ENCODE assay signal across 14 cellular contexts in genomic region chr2:189261431-189261841, GRCh38.
DNase-seq lines count a peak whose midpoint lies in the region; ATAC-seq and TF ChIP-seq lines count a peak whose summit lies in the region.
"Had no signal": no experiment of that assay in that cellular context is flagged by ENCODE, and none has a peak within 500 bp of the region (broad histone marks: within the 10 kb centered on the region; RNA-seq: fewer than 3 reads in every experiment).

No MANE protein-coding gene starts in this region.

- H3K4me2 ChIP-seq in smooth muscle cell: peak overlapping the region; percentile 37

- no peak for TF ChIP-seq CTCF in smooth muscle cell (IDR thresholded peaks at IDR 0.05; ENCODE audit: borderline replicate concordance, insufficient read depth, poor library complexity, severe bottlenecking)

- no peaks in the 10 kb centered on the region for H3K36me3 ChIP-seq in smooth muscle cell (ENCODE audit: low read depth)
- H3K36me3 ChIP-seq: prostate gland had no signal

- no peaks in the 10 kb centered on the region for H3K27me3 Mint-ChIP-seq in activated T-helper 17 cell treated with anti-CD3 and anti-CD28 coated beads, Interleukin-2, amount 50 U/mL, for 72 hours

- H3K9me3 ChIP-seq in smooth muscle cell (replicated peaks; ENCODE audit: low read depth): no peaks in the 10 kb centered on the region
- H3K9me3 ChIP-seq: prostate gland had no signal

- H3K9me3 Mint-ChIP-seq in activated naive CD4-positive, alpha-beta T cell treated with anti-CD3 and anti-CD28 coated beads, Interleukin-2, amount 50 U/mL, for 72 hours: peaks cover 0 to 14% of the 10 kb centered on the region in 2 donors
- H3K9me3 Mint-ChIP-seq in activated T-helper 17 cell treated with anti-CD3 and anti-CD28 coated beads, Interleukin-2, amount 50 U/mL, for 72 hours: no peaks in the 10 kb centered on the region

- peak overlapping the region; percentile 70 for H2AFZ ChIP-seq in smooth muscle cell (ENCODE audit: low read depth)

- peaks cover 19% of the 10 kb centered on the region for H3K4me1 Mint-ChIP-seq in activated T-helper 17 cell treated with anti-CD3 and anti-CD28 coated beads, Interleukin-2, amount 50 U/mL, for 72 hours

- H3K4me3 Mint-ChIP-seq in activated T-helper 17 cell treated with anti-CD3 and anti-CD28 coated beads, Interleukin-2, amount 50 U/mL, for 72 hours: peak overlapping the region; percentile 9

- peak overlapping the region in 1 of 2 donors; percentile 11 for H3K27ac Mint-ChIP-seq in activated naive CD4-positive, alpha-beta T cell treated with anti-CD3 and anti-CD28 coated beads, Interleukin-2, amount 50 U/mL, for 72 hours
- peak overlapping the region; percentile 8 for H3K27ac Mint-ChIP-seq in activated T-helper 17 cell treated with anti-CD3 and anti-CD28 coated beads, Interleukin-2, amount 50 U/mL, for 72 hours

- no peaks in the 10 kb centered on the region for H3K79me2 ChIP-seq in smooth muscle cell (ENCODE audit: low read depth)

- no peak overlapping the region for H3K4me3 ChIP-seq in smooth muscle cell
- H3K4me3 ChIP-seq: lung, prostate gland had no signal

- H4K20me1 ChIP-seq in smooth muscle cell (ENCODE audit: low read depth): no peaks in the 10 kb centered on the region

- 30% methylated on average over 2 of the region's 2 CpGs for WGBS in smooth muscle cell (ENCODE audit: low lambda C conversion rate)

- no peaks in the 10 kb centered on the region for H3K27me3 ChIP-seq in smooth muscle cell (ENCODE audit: low read depth)

- H3F3A ChIP-seq in smooth muscle cell (ENCODE audit: low read depth): peaks cover 3% of the 10 kb centered on the region

- DNase-seq in activated naive CD4-positive, alpha-beta T cell treated with anti-CD3 and anti-CD28 coated beads, Interleukin-2, amount 50 U/mL, for 72 hours (ENCODE audit: low spot score in 2 of 2): no peak
- DNase-seq in activated naive CD4-positive, alpha-beta T cell (lab: John Stamatoyannopoulos, UW): no peak
- DNase-seq in fibroblast of the conjunctiva (ENCODE audit: low read depth) (peak; percentile 68), smooth muscle cell (lab: John Stamatoyannopoulos, UW; ENCODE audit: unreplicated experiment) (no peak), NCI-H2107 treated with DMSO at 0.1 percent for 48 hours (lab: John Stamatoyannopoulos, UW; ENCODE audit: unreplicated experiment) (no peak)
- DNase-seq: ACHN; activated CD8-positive, alpha-beta memory T cell treated with anti-CD3 and anti-CD28 coated beads, Interleukin-2, amount 50 U/mL, for 4 hours; head of caudate nucleus; NCI-H1694 treated with DMSO at 0.1 percent for 48 hours had no signal

- H3K9ac ChIP-seq in smooth muscle cell (ENCODE audit: low read depth): peak overlapping the region; percentile 8

- ATAC-seq in activated naive CD4-positive, alpha-beta T cell treated with anti-CD3 and anti-CD28 coated beads, Interleukin-2, amount 50 U/mL, for 72 hours: peak; percentile 45 to 57
- peak; percentile 59 for ATAC-seq in activated T-helper 17 cell treated with anti-CD3 and anti-CD28 coated beads, Interleukin-2, amount 50 U/mL, for 72 hours (replicated peaks)
- no peak for ATAC-seq in HG02938 (IDR thresholded peaks at IDR 0.05; ENCODE audit: unreplicated experiment)
- ATAC-seq in GM19455 (IDR thresholded peaks at IDR 0.05; ENCODE audit: unreplicated experiment): no peak

- peak overlapping the region; percentile 78 for H3K27ac ChIP-seq in smooth muscle cell (ENCODE audit: low read depth)
- H3K27ac ChIP-seq: prostate gland had no signal

- peaks cover 0 to 12% of the 10 kb centered on the region in 2 donors for H3K36me3 Mint-ChIP-seq in activated naive CD4-positive, alpha-beta T cell treated with anti-CD3 and anti-CD28 coated beads, Interleukin-2, amount 50 U/mL, for 72 hours
- no peaks in the 10 kb centered on the region for H3K36me3 Mint-ChIP-seq in activated T-helper 17 cell treated with anti-CD3 and anti-CD28 coated beads, Interleukin-2, amount 50 U/mL, for 72 hours (ENCODE audit: low read depth)

- peaks cover 5% of the 10 kb centered on the region for H3K4me1 ChIP-seq in smooth muscle cell (ENCODE audit: low read depth)
- H3K4me1 ChIP-seq: prostate gland had no signal

Comparison
In these comparisons a context has a peak if more than half of its experiments do, and no peak if none do; other contexts are left out.
1. ATAC-seq: peak in activated naive CD4-positive, alpha-beta T cell treated with anti-CD3 and anti-CD28 coated beads, Interleukin-2, amount 50 U/mL, for 72 hours (2 of 2) and activated T-helper 17 cell treated with anti-CD3 and anti-CD28 coated beads, Interleukin-2, amount 50 U/mL, for 72 hours (single experiment); none in HG02938 (single experiment) and GM19455 (single experiment).